Comparison of ENCODE assay signal across 8 cellular contexts in the genomic region with DNA sequence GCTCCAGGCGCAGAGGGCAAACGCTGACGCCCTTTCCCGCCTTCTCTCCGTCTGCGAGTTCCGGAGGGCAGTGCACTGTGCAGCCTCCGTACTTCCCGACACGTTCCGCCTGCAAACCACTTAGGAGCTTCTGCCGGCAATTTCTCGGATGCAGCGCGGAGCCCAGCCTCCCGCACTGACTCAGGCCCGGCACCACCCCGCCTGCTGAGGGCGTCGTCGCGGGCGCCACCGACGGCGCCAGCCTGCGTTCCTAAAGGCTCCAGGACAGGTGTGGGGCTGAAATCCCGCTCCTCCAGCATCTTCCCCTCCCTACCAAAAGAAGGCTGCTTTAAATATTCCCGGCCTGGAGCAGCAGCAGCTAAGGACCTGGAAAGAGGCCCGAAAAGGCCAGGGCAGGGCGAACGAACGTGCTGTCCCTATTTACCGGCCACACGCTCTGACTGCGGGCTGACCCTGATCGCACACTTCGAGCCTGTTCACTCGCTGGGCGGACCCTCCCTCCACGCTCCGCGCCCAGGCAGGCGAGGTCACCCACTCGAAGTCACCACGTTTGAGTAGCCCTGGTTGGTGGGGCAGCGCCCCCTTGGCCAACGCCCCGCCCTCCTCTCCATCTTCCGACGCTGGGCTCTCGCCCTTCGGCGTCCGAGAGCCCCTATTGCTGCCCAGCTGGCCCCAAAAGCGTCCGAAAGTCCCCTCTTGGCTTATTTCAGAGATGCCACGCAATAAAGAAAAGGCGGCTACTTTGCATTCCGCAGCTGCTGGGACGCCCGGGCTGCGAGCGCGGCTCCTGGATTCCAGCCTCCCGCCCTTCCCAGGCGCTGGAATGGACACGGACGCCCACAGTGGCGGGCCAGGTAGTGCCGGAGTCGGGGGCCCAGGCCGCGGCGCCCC. TPM values are rescaled to one million over a fixed set of nuclear protein-coding genes. Genes with fewer than 3 reads are reported as not detected.
DNase-seq lines count a peak whose midpoint lies in the region; ATAC-seq, FAIRE-seq and TF ChIP-seq lines count a peak whose summit lies in the region.

No MANE protein-coding gene starts in this region.

- POLR2A ChIA-PET in A549 (lab: Yijun Ruan, JAX) = no interaction called here

- DNase-seq in A549 (ENCODE audit: low read depth in 1 of 2, low spot score in 1 of 2) (peak in 1 of 2 experiments; percentile 25), iPS-NIHi7 (ENCODE audit: extremely low spot score) (peak; percentile 54), occipital lobe (lab: John Stamatoyannopoulos, UW) (no peak)
- DNase-seq in activated naive CD8-positive, alpha-beta T cell treated with anti-CD3 and anti-CD28 coated beads for 36 hours = no peak
- DNase-seq in stimulated activated naive B cell treated with anti-CD40 and anti-IgM and Interleukin-4, amounts not matched to agents 10 μg/mL and 1 μg/mL and 100 μg/mL, for 72 hours = no peak

- CTCF ChIA-PET in A549 (lab: Yijun Ruan, JAX) = interaction anchor here (0.8 to 1.3 kb wide), 3 partner anchors 10 to 42 kb away, joined by 3 to 4 read pairs (median 3); a partner anchor contains a TSS

- H3K4me3 Mint-ChIP-seq in activated naive CD8-positive, alpha-beta T cell treated with anti-CD3 and anti-CD28 coated beads for 36 hours = peak overlapping the region; percentile 80
- H3K4me3 Mint-ChIP-seq in stimulated activated naive B cell treated with anti-CD40 and anti-IgM and Interleukin-4, amounts not matched to agents 10 μg/mL and 1 μg/mL and 100 μg/mL, for 72 hours = peak overlapping the region; percentile 90 to 98

- H3K27ac ChIP-seq in A549 = peak overlapping the region in 1 of 2 experiments; percentile 64; a peak in 3 of 6 replicates

- ATAC-seq in A549 = peak; percentile 79 to 81
- peak; percentile 32 for ATAC-seq in GM18498 (IDR thresholded peaks at IDR 0.05; ENCODE audit: unreplicated experiment)
- ATAC-seq in HG03196 (IDR thresholded peaks at IDR 0.05; ENCODE audit: unreplicated experiment) = peak; percentile 18
- peak; percentile 23 to 31 for ATAC-seq in stimulated activated naive B cell treated with anti-CD40 and anti-IgM and Interleukin-4, amounts not matched to agents 10 μg/mL and 1 μg/mL and 100 μg/mL, for 72 hours (replicated peaks)
- no peak for ATAC-seq in HG02970 (IDR thresholded peaks at IDR 0.05; ENCODE audit: low FRiP score, unreplicated experiment)

- peak overlapping the region; percentile 53 for H3K4me3 ChIP-seq in A549

- no peak for FAIRE-seq in A549 (lab: Jason Lieb, UNC)

- TF ChIP-seq EP300 in A549 (IDR thresholded peaks at IDR 0.05) = no peak

- H3K9me3 Mint-ChIP-seq in activated naive CD8-positive, alpha-beta T cell treated with anti-CD3 and anti-CD28 coated beads for 36 hours = peaks cover 2% of the 10 kb centered on the region
- H3K9me3 Mint-ChIP-seq in stimulated activated naive B cell treated with anti-CD40 and anti-IgM and Interleukin-4, amounts not matched to agents 10 μg/mL and 1 μg/mL and 100 μg/mL, for 72 hours = no peaks in the 10 kb centered on the region

- WGBS in A549 (ENCODE audit: missing lambda C conversion rate) = 66% methylated on average over 44 of the region's 75 CpGs

- TF ChIP-seq CTCF in A549 (IDR thresholded peaks at IDR 0.05) = no peak

- H3K27me3 Mint-ChIP-seq in activated naive CD8-positive, alpha-beta T cell treated with anti-CD3 and anti-CD28 coated beads for 36 hours = peaks cover 89% of the 10 kb centered on the region
- H3K27me3 Mint-ChIP-seq in stimulated activated naive B cell treated with anti-CD40 and anti-IgM and Interleukin-4, amounts not matched to agents 10 μg/mL and 1 μg/mL and 100 μg/mL, for 72 hours = peaks cover 58 to 69% of the 10 kb centered on the region in 2 donors

- TF ChIP-seq RAD21 in A549 (conservative IDR thresholded peaks at IDR 0.05 in 1 of 2, IDR thresholded peaks at IDR 0.05 in 1 of 2) = no peak

- TF ChIP-seq POLR2A in A549 (IDR thresholded peaks at IDR 0.05; ENCODE audit: low read length) = no peak

- peaks cover 2% of the 10 kb centered on the region for H3K36me3 Mint-ChIP-seq in activated naive CD8-positive, alpha-beta T cell treated with anti-CD3 and anti-CD28 coated beads for 36 hours
- H3K36me3 Mint-ChIP-seq in stimulated activated naive B cell treated with anti-CD40 and anti-IgM and Interleukin-4, amounts not matched to agents 10 μg/mL and 1 μg/mL and 100 μg/mL, for 72 hours = no peaks in the 10 kb centered on the region

- H3K4me2 ChIP-seq in A549 = peak overlapping the region; percentile 97

- H3K9me3 ChIP-seq in A549 = peaks cover 2% of the 10 kb centered on the region; the same call in 1 of the 3 replicates

- H3K4me1 Mint-ChIP-seq in activated naive CD8-positive, alpha-beta T cell treated with anti-CD3 and anti-CD28 coated beads for 36 hours = peaks cover 5% of the 10 kb centered on the region
- H3K4me1 Mint-ChIP-seq in stimulated activated naive B cell treated with anti-CD40 and anti-IgM and Interleukin-4, amounts not matched to agents 10 μg/mL and 1 μg/mL and 100 μg/mL, for 72 hours = peaks cover 7 to 21% of the 10 kb centered on the region in 2 donors

- no peak overlapping the region for H3K27ac Mint-ChIP-seq in activated naive CD8-positive, alpha-beta T cell treated with anti-CD3 and anti-CD28 coated beads for 36 hours
- peak overlapping the region; percentile 52 for H3K27ac Mint-ChIP-seq in stimulated activated naive B cell treated with anti-CD40 and anti-IgM and Interleukin-4, amounts not matched to agents 10 μg/mL and 1 μg/mL and 100 μg/mL, for 72 hours

- no peaks in the 10 kb centered on the region for H3K4me1 ChIP-seq in A549

TF ChIP-seq in A549, 52 proteins besides CTCF, POLR2A, EP300 and RAD21:
- no peak for TF ChIP-seq CEBPB (IDR thresholded peaks at IDR 0.05)
- TF ChIP-seq KDM1A (IDR thresholded peaks at IDR 0.05; ENCODE audit: low read depth) = no peak
- no peak for TF ChIP-seq RARB (CRISPR knock-in tag; IDR thresholded peaks at IDR 0.05)
- TF ChIP-seq CBX8 (IDR thresholded peaks at IDR 0.05) = no peak
- TF ChIP-seq, protein P1, sequence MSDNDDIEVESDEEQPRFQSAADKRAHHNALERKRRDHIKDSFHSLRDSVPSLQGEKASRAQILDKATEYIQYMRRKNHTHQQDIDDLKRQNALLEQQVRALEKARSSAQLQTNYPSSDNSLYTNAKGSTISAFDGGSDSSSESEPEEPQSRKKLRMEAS (IDR thresholded peaks at IDR 0.05) = 0 out of 2 replicates have a peak, but pooled peaks have one; percentile 35
- no peak for TF ChIP-seq NFE2L2 (conservative IDR thresholded peaks at IDR 0.05; ENCODE audit: low read length)

RNA-seq across cellular contexts. Expression of a gene that starts 9.6 kb away (rescaled TPM):
- polyA plus RNA-seq in A549 (2011; rRNA removed) (1.2 and 1.4 TPM in 2 replicates), A549 (2017; fragmentation: RNase III; extraction: RNeasy Plus Mini Kit Qiagen cat#74134 plus additional on column Dnase treatment) (0.28 to 0.63 TPM (median 0.63 TPM) in 3 replicates)
- polyA plus RNA-seq in A549 (2012; cell fraction: cytosol; rRNA removed) = 0.21 and 0.32 TPM in 2 replicates
- polyA plus RNA-seq in A549 (2012; cell fraction: nucleus; rRNA removed) = 0.40 and 0.84 TPM in 2 replicates
- 3.2 and 4.9 TPM in 2 replicates for polyA minus RNA-seq in A549 (2011; rRNA and poly(A)+ RNA removed)
- under 1 TPM; 0.04 to 0.19 TPM for total RNA-seq in activated naive CD8-positive, alpha-beta T cell treated with anti-CD3 and anti-CD28 coated beads for 36 hours
- total RNA-seq in occipital lobe = 98.4 TPM

Comparison
In these comparisons a context has a peak if more than half of its experiments do, and no peak if none do; other contexts are left out.
1. RNA of a gene that starts 9.6 kb away (total RNA-seq): 98.4 TPM in occipital lobe (single experiment); 0.04 to 0.19 TPM in activated naive CD8-positive, alpha-beta T cell treated with anti-CD3 and anti-CD28 coated beads for 36 hours; every median in the first group is over 10 times any median in the second.